Comparison of ENCODE assay signal across 23 cellular contexts in genomic region chr12:558595-558994, GRCh38.
"Had no signal": no experiment of that assay in that cellular context is flagged by ENCODE, and none has a peak within 500 bp of the region (broad histone marks: within the 10 kb centered on the region; RNA-seq: fewer than 3 reads in every experiment).

No MANE protein-coding gene starts in this region.

- H3K9me3 ChIP-seq: breast epithelium, colonic mucosa, ovary, prostate gland, right atrium auricular region, stomach, transverse colon, uterus had no signal

- H3K27ac ChIP-seq: breast epithelium, colonic mucosa, foreskin keratinocyte, ovary, prostate gland, right atrium auricular region, stomach, transverse colon, uterus had no signal

- H3K36me3 ChIP-seq: breast epithelium, colonic mucosa, ovary, prostate gland, transverse colon, uterus had no signal

- H3K36me3 Mint-ChIP-seq: activated naive CD8-positive, alpha-beta T cell; mesothelial cell of epicardium had no signal

- H3K4me3 Mint-ChIP-seq: activated CD4-positive, alpha-beta memory T cell treated with anti-CD3 and anti-CD28 coated beads, Interleukin-2, amount 10 ng/mL, durations not matched to agents 7 days and 5 days; activated CD4-positive, alpha-beta T cell treated with anti-CD3 and anti-CD28 coated beads, Interleukin-2, amount 10 ng/mL, durations not matched to agents 24 days and 14 days; activated naive CD8-positive, alpha-beta T cell; mesothelial cell of epicardium; naive thymus-derived CD8-positive, alpha-beta T cell had no signal

- H3K27me3 ChIP-seq: breast epithelium, colonic mucosa, foreskin keratinocyte, ovary, right atrium auricular region, stomach, transverse colon, uterus had no signal

- ATAC-seq: activated CD4-positive, CD25-positive, alpha-beta regulatory T cell treated with anti-CD3 and anti-CD28 coated beads, Interleukin-2, amount 50 U/mL, for 24 hours; foreskin keratinocyte; left ventricle myocardium superior; naive thymus-derived CD8-positive, alpha-beta T cell had no signal

- H3K4me3 ChIP-seq: breast epithelium, colonic mucosa, ovary, prostate gland, right atrium auricular region, stomach, transverse colon, uterus had no signal

- DNase-seq: activated CD4-positive, alpha-beta memory T cell treated with anti-CD3 and anti-CD28 coated beads, Interleukin-2, amount 10 ng/mL, durations not matched to agents 7 days and 5 days; activated CD4-positive, alpha-beta T cell treated with anti-CD3 and anti-CD28 coated beads, Interleukin-2, amount 10 ng/mL, durations not matched to agents 24 days and 14 days; activated naive CD4-positive, alpha-beta T cell; activated T-cell treated with anti-CD3 and anti-CD28 coated beads, Interleukin-2, amount 50 U/mL, for 1 hour; amniotic stem cell; colonic mucosa; foreskin keratinocyte; hippocampal formation; left ventricle myocardium superior; mammary epithelial cell; ovary; stomach; T-helper 2 cell; transverse colon; uterus had no signal

- H3K27ac Mint-ChIP-seq: activated CD4-positive, alpha-beta memory T cell treated with anti-CD3 and anti-CD28 coated beads, Interleukin-2, amount 10 ng/mL, durations not matched to agents 7 days and 5 days; activated CD4-positive, alpha-beta T cell treated with anti-CD3 and anti-CD28 coated beads, Interleukin-2, amount 10 ng/mL, durations not matched to agents 24 days and 14 days; activated naive CD8-positive, alpha-beta T cell; activated T-helper 2 cell treated with anti-CD3 and anti-CD28 coated beads, Interferon-gamma antibody, Interleukin-2, Interleukin-4, amounts not matched to agents 10 μg/mL and 5 μg/mL and 100 μg/mL, durations not matched to agents 14 hours and 24 hours and 36 hours; mesothelial cell of epicardium had no signal

- H3K9me3 Mint-ChIP-seq: activated CD4-positive, alpha-beta memory T cell treated with anti-CD3 and anti-CD28 coated beads, Interleukin-2, amount 10 ng/mL, durations not matched to agents 7 days and 5 days; activated CD4-positive, alpha-beta T cell treated with anti-CD3 and anti-CD28 coated beads, Interleukin-2, amount 10 ng/mL, durations not matched to agents 24 days and 14 days; activated T-helper 2 cell treated with anti-CD3 and anti-CD28 coated beads, Interferon-gamma antibody, Interleukin-2, Interleukin-4, amounts not matched to agents 10 μg/mL and 5 μg/mL and 100 μg/mL, durations not matched to agents 14 hours and 24 hours and 36 hours; naive thymus-derived CD8-positive, alpha-beta T cell had no signal

- H3K4me1 ChIP-seq: colonic mucosa, foreskin keratinocyte, prostate gland, transverse colon, uterus had no signal

- H3K4me1 Mint-ChIP-seq: mesothelial cell of epicardium had no signal

- H3K27me3 Mint-ChIP-seq: activated CD4-positive, alpha-beta T cell treated with anti-CD3 and anti-CD28 coated beads, Interleukin-2, amount 10 ng/mL, durations not matched to agents 24 days and 14 days; activated naive CD8-positive, alpha-beta T cell; naive thymus-derived CD8-positive, alpha-beta T cell had no signal
